Comparison of ENCODE assay signal across 2 cellular contexts in the genomic region with DNA sequence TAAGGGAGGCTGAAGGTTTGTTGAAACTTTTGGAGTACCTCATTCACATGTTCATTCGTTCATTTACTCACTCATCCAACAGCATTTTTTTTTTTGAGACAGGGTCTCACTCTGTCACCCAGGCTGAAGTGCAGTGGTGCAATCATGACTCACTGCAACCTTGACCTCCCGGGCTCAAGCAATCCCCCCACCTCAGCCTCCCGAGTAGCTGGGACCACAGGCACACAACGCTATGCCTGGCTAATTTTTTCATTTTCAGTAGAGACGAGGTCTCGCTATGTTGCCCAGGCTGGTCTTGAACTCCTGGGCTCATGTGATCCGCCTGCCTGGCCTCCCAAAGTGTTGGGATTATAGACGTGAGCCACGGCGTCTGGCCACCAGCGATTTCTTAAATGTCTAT. TPM values are rescaled to one million over a fixed set of nuclear protein-coding genes. Genes with fewer than 3 reads are reported as not detected.
"Had no signal": no experiment of that assay in that cellular context is flagged by ENCODE, and none has a peak within 500 bp of the region (broad histone marks: within the 10 kb centered on the region; RNA-seq: fewer than 3 reads in every experiment).

No MANE protein-coding gene starts in this region.

RNA-seq across cellular contexts. Expression of gene WAS, which starts 15.4 kb away (rescaled TPM):
- total RNA-seq: GM23248, IMR-90 had no signal
- polyA plus RNA-seq: GM23248 had no signal
